Comparison of ENCODE assay signal across 11 cellular contexts in genomic region chr11:114346709-114347141, GRCh38. TPM values are rescaled to one million over a fixed set of nuclear protein-coding genes. Genes with fewer than 3 reads are reported as not detected.
DNase-seq lines count a peak whose midpoint lies in the region; ATAC-seq and TF ChIP-seq lines count a peak whose summit lies in the region.
"Had no signal": no experiment of that assay in that cellular context is flagged by ENCODE, and none has a peak within 500 bp of the region (broad histone marks: within the 10 kb centered on the region; RNA-seq: fewer than 3 reads in every experiment).

No MANE protein-coding gene starts in this region.

- ATAC-seq in activated naive CD8-positive, alpha-beta T cell treated with anti-CD3 and anti-CD28 coated beads, Interleukin-2, amount 50 U/mL, for 24 hours = no peak
- ATAC-seq in natural killer cell (peak in 2 of 3 donors; percentile 31 to 47), GM19035 (IDR thresholded peaks at IDR 0.05; ENCODE audit: unreplicated experiment) (no peak)
- ATAC-seq: stimulated activated naive B cell treated with anti-CD40 and anti-IgM and Interleukin-4, amounts not matched to agents 10 μg/mL and 1 μg/mL and 100 μg/mL, for 72 hours had no signal

- DNase-seq in activated CD4-positive, alpha-beta T cell treated with anti-CD3 and anti-CD28 coated beads, Interleukin-2, amount 10 ng/mL, durations not matched to agents 24 days and 14 days = peak; percentile 59
- DNase-seq in activated CD4-positive, alpha-beta T cell treated with anti-CD3 and anti-CD28 coated beads for 4 hours = no peak
- peak; percentile 15 for DNase-seq in Jurkat, Clone E6-1 (ENCODE audit: low read depth, low spot score)
- DNase-seq in activated naive CD8-positive, alpha-beta T cell treated with anti-CD3 and anti-CD28 coated beads, Interleukin-2, amount 50 U/mL, for 24 hours = no peak
- no peak for DNase-seq in natural killer cell
- DNase-seq in Ammon's horn (ENCODE audit: low spot score) = no peak
- DNase-seq in cortex of kidney (lab: John Stamatoyannopoulos, UW) = no peak
- DNase-seq: amniotic stem cell; stimulated activated naive B cell treated with anti-CD40 and anti-IgM and Interleukin-4, amounts not matched to agents 10 μg/mL and 1 μg/mL and 100 μg/mL, for 72 hours had no signal

- TF ChIP-seq CTCF in natural killer cell (IDR thresholded peaks at IDR 0.05) = no peak

- H3K4me3 ChIP-seq in Jurkat, Clone E6-1 (ENCODE audit: low read length) = no peak overlapping the region

- peak overlapping the region; percentile 16 for H3K4me3 Mint-ChIP-seq in activated CD4-positive, alpha-beta T cell treated with anti-CD3 and anti-CD28 coated beads, Interleukin-2, amount 10 ng/mL, durations not matched to agents 24 days and 14 days
- peak overlapping the region; percentile 45 for H3K4me3 Mint-ChIP-seq in activated naive CD8-positive, alpha-beta T cell treated with anti-CD3 and anti-CD28 coated beads, Interleukin-2, amount 50 U/mL, for 24 hours
- peak overlapping the region; percentile 63 for H3K4me3 Mint-ChIP-seq in natural killer cell

- H3K27ac Mint-ChIP-seq in activated CD4-positive, alpha-beta T cell treated with anti-CD3 and anti-CD28 coated beads, Interleukin-2, amount 10 ng/mL, durations not matched to agents 24 days and 14 days = no peak overlapping the region
- no peak overlapping the region for H3K27ac Mint-ChIP-seq in activated naive CD8-positive, alpha-beta T cell treated with anti-CD3 and anti-CD28 coated beads, Interleukin-2, amount 50 U/mL, for 24 hours
- H3K27ac Mint-ChIP-seq in natural killer cell = no peak overlapping the region
- H3K27ac Mint-ChIP-seq: stimulated activated naive B cell treated with anti-CD40 and anti-IgM and Interleukin-4, amounts not matched to agents 10 μg/mL and 1 μg/mL and 100 μg/mL, for 72 hours had no signal

- no peaks in the 10 kb centered on the region for H3K9me3 Mint-ChIP-seq in activated CD4-positive, alpha-beta T cell treated with anti-CD3 and anti-CD28 coated beads, Interleukin-2, amount 10 ng/mL, durations not matched to agents 24 days and 14 days
- no peaks in the 10 kb centered on the region for H3K9me3 Mint-ChIP-seq in activated naive CD8-positive, alpha-beta T cell treated with anti-CD3 and anti-CD28 coated beads, Interleukin-2, amount 50 U/mL, for 24 hours
- no peaks in the 10 kb centered on the region for H3K9me3 Mint-ChIP-seq in natural killer cell
- H3K9me3 Mint-ChIP-seq: stimulated activated naive B cell treated with anti-CD40 and anti-IgM and Interleukin-4, amounts not matched to agents 10 μg/mL and 1 μg/mL and 100 μg/mL, for 72 hours had no signal

- intact Hi-C loops in activated CD4-positive, alpha-beta T cell treated with anti-CD3 and anti-CD28 coated beads, Interleukin-2, amount 10 ng/mL, durations not matched to agents 24 days and 14 days (cut with micrococcal nuclease) = loop anchor here (2.0 to 10.0 kb wide), 2 partner anchors 52 to 258 kb away; no protein-coding TSS in a partner anchor
- intact Hi-C loops in natural killer cell (cut with micrococcal nuclease) = no loop called here

- no peaks in the 10 kb centered on the region for H3K36me3 Mint-ChIP-seq in activated CD4-positive, alpha-beta T cell treated with anti-CD3 and anti-CD28 coated beads, Interleukin-2, amount 10 ng/mL, durations not matched to agents 24 days and 14 days (ENCODE audit: low read depth)
- H3K36me3 Mint-ChIP-seq in activated naive CD8-positive, alpha-beta T cell treated with anti-CD3 and anti-CD28 coated beads, Interleukin-2, amount 50 U/mL, for 24 hours (ENCODE audit: low read depth) = no peaks in the 10 kb centered on the region
- H3K36me3 Mint-ChIP-seq in natural killer cell = no peaks in the 10 kb centered on the region
- H3K36me3 Mint-ChIP-seq: stimulated activated naive B cell treated with anti-CD40 and anti-IgM and Interleukin-4, amounts not matched to agents 10 μg/mL and 1 μg/mL and 100 μg/mL, for 72 hours had no signal

- H3K4me1 Mint-ChIP-seq in activated CD4-positive, alpha-beta T cell treated with anti-CD3 and anti-CD28 coated beads, Interleukin-2, amount 10 ng/mL, durations not matched to agents 24 days and 14 days = peaks cover 5% of the 10 kb centered on the region
- peaks cover 2% of the 10 kb centered on the region for H3K4me1 Mint-ChIP-seq in activated naive CD8-positive, alpha-beta T cell treated with anti-CD3 and anti-CD28 coated beads, Interleukin-2, amount 50 U/mL, for 24 hours
- H3K4me1 Mint-ChIP-seq in natural killer cell = peaks cover 6 to 7% of the 10 kb centered on the region in 2 donors

- H3K27me3 Mint-ChIP-seq in activated CD4-positive, alpha-beta T cell treated with anti-CD3 and anti-CD28 coated beads, Interleukin-2, amount 10 ng/mL, durations not matched to agents 24 days and 14 days = no peaks in the 10 kb centered on the region
- peaks cover 3% of the 10 kb centered on the region for H3K27me3 Mint-ChIP-seq in activated naive CD8-positive, alpha-beta T cell treated with anti-CD3 and anti-CD28 coated beads, Interleukin-2, amount 50 U/mL, for 24 hours
- no peaks in the 10 kb centered on the region for H3K27me3 Mint-ChIP-seq in natural killer cell (ENCODE audit: low read depth in 2 of 2)

RNA-seq across cellular contexts. Expression of gene NNMT, which starts 50.5 kb away (rescaled TPM):
- not detected in 2 replicates for total RNA-seq in activated CD4-positive, alpha-beta T cell treated with anti-CD3 and anti-CD28 coated beads, Interleukin-2, amount 10 ng/mL, durations not matched to agents 24 days and 14 days
- not detected for polyA plus RNA-seq in Jurkat, Clone E6-1 (2012; ENCODE audit: insufficient read depth, insufficient read length)
- total RNA-seq in natural killer cell = 1 to 10 TPM; 1.8 to 2.4 (median 2.0) TPM
- total RNA-seq: G401 had no signal

RNA-seq across cellular contexts. Expression of gene C11orf71, which starts 53.6 kb away (rescaled TPM):
- 6.4 and 6.8 TPM in 2 replicates for total RNA-seq in activated CD4-positive, alpha-beta T cell treated with anti-CD3 and anti-CD28 coated beads, Interleukin-2, amount 10 ng/mL, durations not matched to agents 24 days and 14 days
- 7.3 TPM for polyA plus RNA-seq in Jurkat, Clone E6-1 (2012; ENCODE audit: insufficient read depth, insufficient read length)
- total RNA-seq in natural killer cell = 10 to 100 TPM; 11.3 to 13.1 (median 11.5) TPM

RNA-seq across cellular contexts. Expression of gene RBM7, which starts 53.7 kb away (rescaled TPM):
- total RNA-seq in activated CD4-positive, alpha-beta T cell treated with anti-CD3 and anti-CD28 coated beads, Interleukin-2, amount 10 ng/mL, durations not matched to agents 24 days and 14 days = 40.1 and 42.5 TPM in 2 replicates
- polyA plus RNA-seq in Jurkat, Clone E6-1 (2012; ENCODE audit: insufficient read depth, insufficient read length) = 44.1 TPM
- 10 to 100 TPM; 50.4 to 79.7 (median 58.5) TPM for total RNA-seq in natural killer cell

Comparison
In these comparisons a context has a peak if more than half of its experiments do, and no peak if none do; other contexts are left out.
1. DNase-seq: peak in activated CD4-positive, alpha-beta T cell treated with anti-CD3 and anti-CD28 coated beads, Interleukin-2, amount 10 ng/mL, durations not matched to agents 24 days and 14 days (single experiment) and Jurkat, Clone E6-1 (single experiment); none in activated CD4-positive, alpha-beta T cell treated with anti-CD3 and anti-CD28 coated beads for 4 hours (0 of 2), activated naive CD8-positive, alpha-beta T cell treated with anti-CD3 and anti-CD28 coated beads, Interleukin-2, amount 50 U/mL, for 24 hours (single experiment), natural killer cell (single experiment), Ammon's horn (single experiment) and cortex of kidney (single experiment).
2. ATAC-seq: peak in natural killer cell (2 of 3); none in activated naive CD8-positive, alpha-beta T cell treated with anti-CD3 and anti-CD28 coated beads, Interleukin-2, amount 50 U/mL, for 24 hours (single experiment) and GM19035 (single experiment).
3. Peak in every context shown above with its lines, with median percentiles within 50 percentile points of each other: H3K4me3 Mint-ChIP-seq.